Comparison of ENCODE assay signal across 1 cellular context in genomic region chr2:219443016-219443696, GRCh38.
TF ChIP-seq lines count a peak whose summit lies in the region.

No MANE protein-coding gene starts in this region.

TF ChIP-seq in SK-N-SH, 30 proteins besides CTCF, POLR2A, EP300 and RAD21:
- TF ChIP-seq ZBTB33 (IDR thresholded peaks at IDR 0.05; ENCODE audit: borderline replicate concordance, low read depth) (no peak), RCOR1 (IDR thresholded peaks at IDR 0.05; ENCODE audit: low read length) (no peak), NRF1 (IDR thresholded peaks at IDR 0.05; ENCODE audit: low read depth, low read length) (no peak), FOXJ3 (CRISPR knock-in tag; IDR thresholded peaks at IDR 0.05) (no peak), MXI1 (IDR thresholded peaks at IDR 0.05; ENCODE audit: low read depth, low read length) (no peak), ELF1 (IDR thresholded peaks at IDR 0.05) (no peak), PBX3 (IDR thresholded peaks at IDR 0.05) (no peak), TAF1 (IDR thresholded peaks at IDR 0.05; ENCODE audit: borderline replicate concordance, low read depth, low read length) (no peak), USF2 (IDR thresholded peaks at IDR 0.05; ENCODE audit: borderline replicate concordance, low read depth, low read length) (no peak), REST (IDR thresholded peaks at IDR 0.05; ENCODE audit: low read depth, low read length) (no peak), TEAD4 (IDR thresholded peaks at IDR 0.05; ENCODE audit: borderline replicate concordance, insufficient read depth) (no peak)
